ENCODE assay signal across 18 cellular contexts in the genomic region with DNA sequence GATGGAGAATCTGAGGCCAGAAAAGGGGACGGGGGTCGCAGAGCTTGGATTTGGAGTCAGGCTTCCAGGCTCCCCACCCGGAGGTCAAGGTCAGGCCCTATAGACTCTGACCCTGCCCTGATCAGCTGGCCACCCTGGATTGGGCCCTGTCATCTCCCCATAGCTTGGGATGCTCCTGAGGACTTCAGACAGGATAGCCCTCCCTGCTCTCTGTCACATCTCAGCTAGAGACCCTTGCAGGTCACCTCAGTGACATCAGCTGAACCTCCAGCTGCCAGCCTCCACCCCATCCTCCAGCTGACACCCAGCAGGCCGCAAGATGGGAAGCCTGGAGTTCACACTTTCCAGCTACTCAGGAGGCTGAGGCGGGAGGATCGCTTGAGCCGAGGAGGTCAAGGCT. TPM values are rescaled to one million over a fixed set of nuclear protein-coding genes. Genes with fewer than 3 reads are reported as not detected.
DNase-seq lines count a peak whose midpoint lies in the region; ATAC-seq, FAIRE-seq and TF ChIP-seq lines count a peak whose summit lies in the region.
"Had no signal": no experiment of that assay in that cellular context is flagged by ENCODE, and none has a peak within 500 bp of the region (broad histone marks: within the 10 kb centered on the region; RNA-seq: fewer than 3 reads in every experiment).

No MANE protein-coding gene starts in this region.

- POLR2A ChIA-PET in activated CD4-positive, alpha-beta T cell treated with anti-CD3 and anti-CD28 coated beads for 36 hours (lab: Charles Lee), result interaction anchor here (1.3 kb wide), 1 partner anchor 38 kb away, joined by 9 read pairs; a partner anchor contains a TSS
- POLR2A ChIA-PET in Caco-2 (lab: Charles Lee), result interaction anchor here (0.6 kb wide), 1 partner anchor 15 kb away, joined by 8 read pairs; no protein-coding TSS in a partner anchor

- peaks cover 0 to 36% (median 9%) of the 10 kb centered on the region in 3 donors for H3K27me3 ChIP-seq in psoas muscle (ENCODE audit: insufficient read depth in 3 of 3, low read length in 2 of 3)
- no peaks in the 10 kb centered on the region for H3K27me3 ChIP-seq in Caco-2 (replicated peaks; ENCODE audit: control insufficient read depth, insufficient read depth, low read length)
- H3K27me3 ChIP-seq in WERI-Rb-1 (ENCODE audit: insufficient read depth, low read depth, severe bottlenecking), result no peaks in the 10 kb centered on the region
- H3K27me3 ChIP-seq: SJSA1 had no signal

- FAIRE-seq in kidney (lab: Jason Lieb, UNC), result no peak
- FAIRE-seq: A204.1, astrocyte, endometrium had no signal

- no peak for ATAC-seq in activated CD4-positive, alpha-beta T cell treated with anti-CD3 and anti-CD28 coated beads for 36 hours
- ATAC-seq in stimulated activated memory B cell treated with anti-CD40 and anti-IgM and Interleukin-4, amounts not matched to agents 10 μg/mL and 1 μg/mL and 100 μg/mL, for 72 hours, result no peak
- ATAC-seq in psoas muscle, result no peak
- ATAC-seq: activated CD4-positive, CD25-positive, alpha-beta regulatory T cell treated with anti-CD3 and anti-CD28 coated beads, Interleukin-2, amount 50 U/mL, for 24 hours had no signal

- no peak for DNase-seq in activated CD4-positive, alpha-beta T cell treated with anti-CD3 and anti-CD28 coated beads for 36 hours
- no peak for DNase-seq in activated CD4-positive, alpha-beta T cell treated with anti-CD3 and anti-CD28 coated beads for 48 hours
- DNase-seq in kidney (peak; percentile 59), psoas muscle (no peak), Caco-2 (no peak), WERI-Rb-1 (no peak)
- DNase-seq: DMS79, GOT3, NCI-H1048, NCI-H510A treated with DMSO at 0.1 percent for 48 hours, retina had no signal

- TF ChIP-seq CTCF in VCaP (conservative IDR thresholded peaks at IDR 0.05) (no peak), kidney (IDR thresholded peaks at IDR 0.05; ENCODE audit: borderline replicate concordance, extremely low read depth, insufficient read depth) (no peak), psoas muscle (IDR thresholded peaks at IDR 0.05) (no peak), Caco-2 (IDR thresholded peaks at IDR 0.05; ENCODE audit: insufficient read depth in 1 of 2, low read depth in 1 of 2, low read length in 1 of 2, severe bottlenecking in 1 of 2, unreplicated experiment in 1 of 2) (no peak), WERI-Rb-1 (IDR thresholded peaks at IDR 0.05; ENCODE audit: low read depth, low read length) (no peak)

- H3K9me3 Mint-ChIP-seq in activated CD4-positive, alpha-beta T cell treated with anti-CD3 and anti-CD28 coated beads for 36 hours (ENCODE audit: low read depth), result no peaks in the 10 kb centered on the region
- H3K9me3 Mint-ChIP-seq in stimulated activated memory B cell treated with anti-CD40 and anti-IgM and Interleukin-4, amounts not matched to agents 10 μg/mL and 1 μg/mL and 100 μg/mL, for 72 hours, result no peaks in the 10 kb centered on the region
- H3K9me3 Mint-ChIP-seq in Caco-2 (ENCODE audit: unreplicated experiment), result no peaks in the 10 kb centered on the region

- H3K4me1 Mint-ChIP-seq in activated CD4-positive, alpha-beta T cell treated with anti-CD3 and anti-CD28 coated beads for 36 hours, result peaks cover 44% of the 10 kb centered on the region
- H3K4me1 Mint-ChIP-seq in stimulated activated memory B cell treated with anti-CD40 and anti-IgM and Interleukin-4, amounts not matched to agents 10 μg/mL and 1 μg/mL and 100 μg/mL, for 72 hours, result peaks cover 20% of the 10 kb centered on the region
- H3K4me1 Mint-ChIP-seq in Caco-2 (ENCODE audit: low read depth, unreplicated experiment), result peaks cover 8% of the 10 kb centered on the region

- H3K4me3 Mint-ChIP-seq in activated CD4-positive, alpha-beta T cell treated with anti-CD3 and anti-CD28 coated beads for 36 hours, result no peak overlapping the region
- no peak overlapping the region for H3K4me3 Mint-ChIP-seq in stimulated activated memory B cell treated with anti-CD40 and anti-IgM and Interleukin-4, amounts not matched to agents 10 μg/mL and 1 μg/mL and 100 μg/mL, for 72 hours
- H3K4me3 Mint-ChIP-seq in Caco-2 (ENCODE audit: unreplicated experiment), result no peak overlapping the region

- H3K27ac ChIP-seq in VCaP (peak overlapping the region; percentile 18), kidney (ENCODE audit: low read depth in 2 of 2, low read length in 2 of 2) (no peak overlapping the region), psoas muscle (no peak overlapping the region), WERI-Rb-1 (no peak overlapping the region)
- H3K27ac ChIP-seq: SJSA1 had no signal

- peaks cover 13% of the 10 kb centered on the region for H3K36me3 Mint-ChIP-seq in activated CD4-positive, alpha-beta T cell treated with anti-CD3 and anti-CD28 coated beads for 36 hours (ENCODE audit: low read depth)
- H3K36me3 Mint-ChIP-seq in stimulated activated memory B cell treated with anti-CD40 and anti-IgM and Interleukin-4, amounts not matched to agents 10 μg/mL and 1 μg/mL and 100 μg/mL, for 72 hours, result peaks cover 13% of the 10 kb centered on the region
- H3K36me3 Mint-ChIP-seq in Caco-2 (ENCODE audit: insufficient read depth, unreplicated experiment), result peaks cover 29% of the 10 kb centered on the region

- H3K4me3 ChIP-seq in kidney (ENCODE audit: low read length in 2 of 2), result no peak overlapping the region
- H3K4me3 ChIP-seq in psoas muscle, result no peak overlapping the region
- no peak overlapping the region for H3K4me3 ChIP-seq in Caco-2 (ENCODE audit: low read depth, low read length)
- no peak overlapping the region for H3K4me3 ChIP-seq in WERI-Rb-1 (ENCODE audit: low read depth, low read length)
- H3K4me3 ChIP-seq: SJSA1 had no signal

- CTCF ChIA-PET in activated CD4-positive, alpha-beta T cell treated with anti-CD3 and anti-CD28 coated beads for 36 hours (lab: Charles Lee), result interaction anchor here (0.6 to 2.0 kb wide), 4 partner anchors 11 to 255 kb away, joined by 3 to 10 read pairs (median 3); a partner anchor contains a TSS
- CTCF ChIA-PET in Caco-2 (lab: Charles Lee), result interaction anchor here (1.1 kb wide), 1 partner anchor 112 kb away, joined by 3 read pairs; a partner anchor contains a TSS

- no peaks in the 10 kb centered on the region for H3K9me3 ChIP-seq in kidney (ENCODE audit: control insufficient read depth in 1 of 2, low read length in 2 of 2)
- no peaks in the 10 kb centered on the region for H3K9me3 ChIP-seq in psoas muscle
- no peaks in the 10 kb centered on the region for H3K9me3 ChIP-seq in Caco-2
- H3K9me3 ChIP-seq in WERI-Rb-1 (ENCODE audit: severe bottlenecking), result no peaks in the 10 kb centered on the region
- H3K9me3 ChIP-seq: SJSA1 had no signal

- intact Hi-C loops in activated CD4-positive, alpha-beta T cell treated with anti-CD3 and anti-CD28 coated beads for 36 hours (cut with DNase I, micrococcal nuclease), result loop anchor here in 1 of 2 experiments (10.0 kb wide), 4 partner anchors 609 to 1699 kb away; a partner anchor contains a TSS
- intact Hi-C loops in kidney (cut with DNase I) (no loop called here), psoas muscle (cut with DNase I) (no loop called here), Caco-2 (cut with micrococcal nuclease; ENCODE audit: unreplicated experiment) (no loop called here)

- WGBS in psoas muscle, 3 donors, result 87 to 91% (median 88%) methylated on average over 7 of the region's 7 CpGs

- H3K9ac ChIP-seq in kidney (ENCODE audit: low read length in 2 of 2), result no peak overlapping the region

- BruUV-seq in Caco-2 (replicated peaks; lab: Mats Ljungman, UMichigan), result no TSS peak

- H3K27me3 Mint-ChIP-seq in activated CD4-positive, alpha-beta T cell treated with anti-CD3 and anti-CD28 coated beads for 36 hours, result no peaks in the 10 kb centered on the region
- no peaks in the 10 kb centered on the region for H3K27me3 Mint-ChIP-seq in stimulated activated memory B cell treated with anti-CD40 and anti-IgM and Interleukin-4, amounts not matched to agents 10 μg/mL and 1 μg/mL and 100 μg/mL, for 72 hours
- no peaks in the 10 kb centered on the region for H3K27me3 Mint-ChIP-seq in Caco-2 (ENCODE audit: insufficient read depth, unreplicated experiment)

- peak overlapping the region; percentile 91 for H3K27ac Mint-ChIP-seq in activated CD4-positive, alpha-beta T cell treated with anti-CD3 and anti-CD28 coated beads for 36 hours
- peak overlapping the region; percentile 98 for H3K27ac Mint-ChIP-seq in stimulated activated memory B cell treated with anti-CD40 and anti-IgM and Interleukin-4, amounts not matched to agents 10 μg/mL and 1 μg/mL and 100 μg/mL, for 72 hours
- H3K27ac Mint-ChIP-seq in Caco-2 (ENCODE audit: unreplicated experiment), result no peak overlapping the region

- peaks cover 0 to 15% of the 10 kb centered on the region in 2 donors for H3K4me1 ChIP-seq in kidney (ENCODE audit: control insufficient read depth in 1 of 2, insufficient read depth in 1 of 2, low read depth in 1 of 2, low read length in 2 of 2)
- H3K4me1 ChIP-seq in psoas muscle, result no peaks in the 10 kb centered on the region
- H3K4me1 ChIP-seq in Caco-2, result 0 out of 2 replicates have a peak, but pooled peaks cover 6% of the 10 kb centered on the region

- H3K36me3 ChIP-seq in kidney (ENCODE audit: control insufficient read depth in 1 of 2, insufficient read depth in 2 of 2, low read length in 2 of 2), result no peaks in the 10 kb centered on the region
- H3K36me3 ChIP-seq in psoas muscle (ENCODE audit: insufficient read depth in 1 of 2, low read depth in 1 of 2), result no peaks in the 10 kb centered on the region
- no peaks in the 10 kb centered on the region for H3K36me3 ChIP-seq in Caco-2 (ENCODE audit: control insufficient read depth, insufficient read depth, low read length)
- H3K36me3 ChIP-seq in WERI-Rb-1, result 0 out of 2 replicates have a peak, but pooled peaks cover 2% of the 10 kb centered on the region

RNA-seq across cellular contexts. Expression of a gene that starts 2.8 kb away (rescaled TPM):
- 100 to 1,000 TPM; 362 to 416 TPM for total RNA-seq in activated CD4-positive, alpha-beta T cell treated with anti-CD3 and anti-CD28 coated beads for 36 hours
- total RNA-seq in kidney, result 273 TPM
- polyA plus RNA-seq in kidney (ENCODE audit: insufficient read depth, low read depth, low replicate concordance), result 132 TPM
- 10 to 100 TPM; 30.5 to 57.3 (median 42.5) TPM for total RNA-seq in psoas muscle
- polyA plus RNA-seq in psoas muscle, result 10 to 100 TPM; 24.3 to 43.2 (median 40.8) TPM
- total RNA-seq in Caco-2 (2022), result 368 and 392 TPM in 2 replicates

RNA-seq across cellular contexts. Expression of a gene that starts 38.2 kb away (rescaled TPM):
- 100 to 1,000 TPM; 165 to 218 TPM for total RNA-seq in activated CD4-positive, alpha-beta T cell treated with anti-CD3 and anti-CD28 coated beads for 36 hours
- 75.6 TPM for total RNA-seq in kidney
- polyA plus RNA-seq in kidney (ENCODE audit: insufficient read depth, low read depth, low replicate concordance), result 38.5 TPM
- 10 to 100 TPM in 1 of 4 donors, 1 to 10 TPM in 3; 8.0 to 12.4 (median 8.9) TPM for total RNA-seq in psoas muscle
- polyA plus RNA-seq in psoas muscle, result 10 to 100 TPM in 1 of 3 donors, 1 to 10 TPM in 2; 7.1 to 13.0 (median 7.4) TPM
- total RNA-seq in Caco-2 (2022), result 108 and 129 TPM in 2 replicates
